In genomic region chr11:21588754-21589153, GRCh38 we compare ENCODE assay signal across 19 cellular contexts.
A peak's percentile ranks its signal among the peaks of the same experiment; 100 is the strongest.
DNase-seq lines count a peak whose midpoint lies in the region; TF ChIP-seq lines count a peak whose summit lies in the region.
"Had no signal": no experiment of that assay in that cellular context is flagged by ENCODE, and none has a peak within 500 bp of the region (broad histone marks: within the 10 kb centered on the region; RNA-seq: fewer than 3 reads in every experiment).

No MANE protein-coding gene starts in this region.

- no peak overlapping the region for H3K56ac ChIP-seq in mesendoderm (ENCODE audit: low read length)

- H3K18ac ChIP-seq in mesendoderm (ENCODE audit: low read length): no peak overlapping the region

- no peak overlapping the region for H2BK120ac ChIP-seq in mesendoderm (ENCODE audit: low read depth, low read length)

- H3K4me2 ChIP-seq in mesendoderm (ENCODE audit: low read length): no peak overlapping the region
- H3K4me2 ChIP-seq in OCI-LY7 (ENCODE audit: low read length): no peak overlapping the region

- H3K79me2 ChIP-seq in mesendoderm (ENCODE audit: control insufficient read depth, insufficient read depth, low read length) (no peaks in the 10 kb centered on the region), OCI-LY7 (ENCODE audit: insufficient read depth, low read depth, low read length) (no peaks in the 10 kb centered on the region)

- H3K4me1 ChIP-seq in BE2C (no peaks in the 10 kb centered on the region), mesendoderm (ENCODE audit: control insufficient read depth, low read depth, low read length) (no peaks in the 10 kb centered on the region), OCI-LY7 (ENCODE audit: insufficient read depth, low read length, poor library complexity, severe bottlenecking) (no peaks in the 10 kb centered on the region)

- DNase-seq in BE2C (peak; percentile 19), NCI-H524 treated with DMSO at 0.1 percent for 48 hours (lab: John Stamatoyannopoulos, UW) (peak; percentile 40), SK-N-DZ (ENCODE audit: low spot score) (peak; percentile 98), mesendoderm (peak; percentile 66), SHP77 (lab: John Stamatoyannopoulos, UW) (no peak), OCI-LY7 (ENCODE audit: low spot score) (no peak)
- no peak for DNase-seq in effector CD4-positive, alpha-beta T cell
- DNase-seq: 8988T; C1 segment of cervical spinal cord; CD4-positive, CD25-positive, alpha-beta regulatory T cell; CD8-positive, alpha-beta memory T cell; COR-L47; DMS153; DMS79; GDM1; GOT3; H7; HFFc6 had no signal

- POLR2A ChIA-PET in OCI-LY7 (lab: Charles Lee): interaction anchor here (0.7 kb wide), 1 partner anchor 23 kb away, joined by 3 read pairs; no protein-coding TSS in a partner anchor

- no CpG with 5 or more reads among the region's 2 CpGs for WGBS in mesendoderm (ENCODE audit: extremely low coverage, insufficient coverage, low lambda C conversion rate)

- H3K9ac ChIP-seq in mesendoderm (ENCODE audit: low read length): no peak overlapping the region

- H2BK15ac ChIP-seq in mesendoderm (replicated peaks; ENCODE audit: low read depth): no peak overlapping the region

- no peaks in the 10 kb centered on the region for H4K20me1 ChIP-seq in OCI-LY7 (ENCODE audit: insufficient read depth, low read length)

- H3K27ac ChIP-seq in mesendoderm (ENCODE audit: low read depth, low read length) (no peak overlapping the region), OCI-LY7 (ENCODE audit: low read depth, low read length, poor library complexity, severe bottlenecking) (no peak overlapping the region)
- H3K27ac ChIP-seq: HL-60 had no signal

- H2BK5ac ChIP-seq in mesendoderm (ENCODE audit: low read length): no peak overlapping the region

- H4K5ac ChIP-seq in mesendoderm (ENCODE audit: low read length): no peak overlapping the region

- TF ChIP-seq CTCF in BE2C (IDR thresholded peaks at IDR 0.05; ENCODE audit: low read depth, low read length) (no peak), OCI-LY7 (conservative IDR thresholded peaks at IDR 0.05; ENCODE audit: low read length) (no peak)

- H3K9me3 ChIP-seq in BE2C: no peaks in the 10 kb centered on the region
- H3K9me3 ChIP-seq in OCI-LY7 (ENCODE audit: low read length): no peaks in the 10 kb centered on the region

- H3K27me3 ChIP-seq in BE2C (no peaks in the 10 kb centered on the region), mesendoderm (ENCODE audit: insufficient read depth, low read length, poor library complexity) (no peaks in the 10 kb centered on the region)

- H3K4me3 ChIP-seq in BE2C (ENCODE audit: low read depth, low read length): no peak overlapping the region
- H3K4me3 ChIP-seq in mesendoderm (ENCODE audit: low read length): no peak overlapping the region
- H3K4me3 ChIP-seq in OCI-LY7 (ENCODE audit: low read depth, low read length, poor library complexity, severe bottlenecking): no peak overlapping the region

- intact Hi-C loops in OCI-LY7 (cut with micrococcal nuclease; ENCODE audit: unreplicated experiment): no loop called here

- no peaks in the 10 kb centered on the region for H3K79me1 ChIP-seq in mesendoderm (ENCODE audit: low read length)

- no peak overlapping the region for H3K4ac ChIP-seq in mesendoderm (ENCODE audit: low read depth, low read length)

- BruUV-seq in OCI-LY7 (replicated peaks; lab: Mats Ljungman, UMichigan): no TSS peak

- H3K23ac ChIP-seq in mesendoderm (ENCODE audit: low read length): no peak overlapping the region

- H4K8ac ChIP-seq in mesendoderm (ENCODE audit: low read depth, low read length): no peak overlapping the region

- CTCF ChIA-PET in OCI-LY7 (lab: Charles Lee; ENCODE audit: unreplicated experiment): no interaction called here

- H3K9me2 ChIP-seq in OCI-LY7 (ENCODE audit: insufficient read depth, low read length): no peaks in the 10 kb centered on the region

- H2AFZ ChIP-seq in OCI-LY7 (ENCODE audit: low read length): no peak overlapping the region

- no peaks in the 10 kb centered on the region for H3K36me3 ChIP-seq in BE2C
- H3K36me3 ChIP-seq in mesendoderm (ENCODE audit: control insufficient read depth, insufficient read depth, low read length): no peaks in the 10 kb centered on the region
- H3K36me3 ChIP-seq in OCI-LY7 (ENCODE audit: insufficient read depth, low read length): no peaks in the 10 kb centered on the region

- H2AK5ac ChIP-seq in mesendoderm (ENCODE audit: low read length): no peak overlapping the region

Comparison
In these comparisons a context has a peak if more than half of its experiments do, and no peak if none do; other contexts are left out.
1. DNase-seq: peak in BE2C (single experiment), NCI-H524 treated with DMSO at 0.1 percent for 48 hours (single experiment), SK-N-DZ (single experiment) and mesendoderm (single experiment); none in effector CD4-positive, alpha-beta T cell (single experiment), SHP77 (0 of 2) and OCI-LY7 (single experiment).